ENCODE assay signal across 8 cellular contexts in genomic region chrX:138058931-138059330, GRCh38.
"Had no signal": no experiment of that assay in that cellular context is flagged by ENCODE, and none has a peak within 500 bp of the region (broad histone marks: within the 10 kb centered on the region; RNA-seq: fewer than 3 reads in every experiment).

No MANE protein-coding gene starts in this region.

- H3K4me1 ChIP-seq: HAP-1 had no signal

- H3K27ac ChIP-seq: GM23248 had no signal

- H3K4me3 ChIP-seq: GM23248, GM23338, HAP-1 had no signal

- H3K9me3 ChIP-seq: HAP-1 had no signal

- DNase-seq: GM23248, GOT3, H7, H9, HCEC 1CT, HFFc6 had no signal

- H3K36me3 ChIP-seq: HAP-1 had no signal
